ENCODE assay signal across 18 cellular contexts in genomic region chr10:58704226-58705200, GRCh38.
DNase-seq lines count a peak whose midpoint lies in the region; FAIRE-seq and TF ChIP-seq lines count a peak whose summit lies in the region.
"Had no signal": no experiment of that assay in that cellular context is flagged by ENCODE, and none has a peak within 500 bp of the region (broad histone marks: within the 10 kb centered on the region; RNA-seq: fewer than 3 reads in every experiment).

No MANE protein-coding gene starts in this region.

- WGBS in H1 (ENCODE audit: extremely low coverage in 1 of 2, insufficient coverage in 1 of 2, insufficient read length in 1 of 2, insufficient replicate concordance in 2 of 2, low coverage in 1 of 2, low lambda C conversion rate in 2 of 2, missing lambda C conversion rate in 1 of 2), 2 experiments: 59% methylated on average over 6 of the region's 6 CpGs; no CpG with 5 or more reads in 1 of the 2 experiments

- POLR2A ChIA-PET in H1 (lab: Charles Lee; ENCODE audit: partially characterized antibody): no interaction called here

- H3K14ac ChIP-seq in H1 (ENCODE audit: insufficient read length): no peak overlapping the region

- H3K4me2 ChIP-seq in H1 (ENCODE audit: insufficient read depth in 1 of 2, low read depth in 2 of 2, low read length in 2 of 2) (no peak overlapping the region), osteoblast (ENCODE audit: insufficient read depth, low read length) (peak overlapping the region; percentile 68)

- H3K4me1 ChIP-seq in H1 (replicated peaks in 1 of 4; ENCODE audit: control insufficient read depth in 3 of 4, insufficient read depth in 4 of 4, low read length in 3 of 4) (no peaks in the 10 kb centered on the region), osteoblast (ENCODE audit: insufficient read depth, low read length) (peaks cover 61% of the 10 kb centered on the region)
- H3K4me1 ChIP-seq: pancreas, thyroid gland had no signal

- H2AK5ac ChIP-seq in H1 (ENCODE audit: low read depth, low read length): no peak overlapping the region

- FAIRE-seq in H1 (lab: Jason Lieb, UNC): no peak
- FAIRE-seq: GM18507, pancreas had no signal

- no peak overlapping the region for H2BK15ac ChIP-seq in H1 (ENCODE audit: low read length)

- no peak for TF ChIP-seq EP300 in H1 (IDR thresholded peaks at IDR 0.05; ENCODE audit: borderline replicate concordance in 1 of 2, low read depth in 2 of 2, low read length in 2 of 2)

- H3K4ac ChIP-seq in H1 (replicated peaks; ENCODE audit: insufficient read length, low read depth, low read length): no peak overlapping the region

- H3K36me3 ChIP-seq in H1 (ENCODE audit: control insufficient read depth in 2 of 4, insufficient read depth in 4 of 4, low read length in 3 of 4): no peaks in the 10 kb centered on the region
- peaks cover 10% of the 10 kb centered on the region for H3K36me3 ChIP-seq in osteoblast (ENCODE audit: insufficient read depth, low read length)
- H3K36me3 ChIP-seq: gastrocnemius medialis, pancreas, thyroid gland had no signal

- H3K79me2 ChIP-seq in H1 (ENCODE audit: control insufficient read depth in 1 of 2, insufficient read depth in 2 of 2, low read length in 2 of 2) (no peaks in the 10 kb centered on the region), osteoblast (ENCODE audit: insufficient read depth, low read length) (peaks cover 50% of the 10 kb centered on the region)

- TF ChIP-seq POLR2A in H1 (IDR thresholded peaks at IDR 0.05; ENCODE audit: control extremely low read depth in 1 of 2, low read depth in 2 of 2, low read length in 2 of 2): no peak

- DNase-seq in AG20443 (ENCODE audit: low spot score): peak; percentile 31
- peak; percentile 70 for DNase-seq in NCI-H226
- DNase-seq in H1 (ENCODE audit: low read depth in 1 of 2, low spot score in 2 of 2): no peak
- DNase-seq in osteoblast (ENCODE audit: insufficient read length, low spot score, missing footprints): no peak
- no peak for DNase-seq in GM13976 (ENCODE audit: low spot score)
- DNase-seq in G401 (ENCODE audit: low spot score): no peak
- no peak for DNase-seq in GM19238 (ENCODE audit: insufficient read length, low spot score)
- no peak for DNase-seq in retina
- DNase-seq: activated T-cell treated with anti-CD3 and anti-CD28 coated beads for 4 hours; gastrocnemius medialis; GDM1; NCI-H1417; pancreas; stimulated activated CD4-positive, alpha-beta T cell treated with anti-CD3 and anti-CD28 coated beads, Interleukin-15, amount 100 ng/mL, for 24 hours had no signal

- CTCF ChIA-PET in H1 (lab: Charles Lee; ENCODE audit: partially characterized antibody): interaction anchor here (1.0 to 2.5 kb wide), 2 partner anchors 9 to 19 kb away, joined by 3 to 10 read pairs; no protein-coding TSS in a partner anchor

- no peak for TF ChIP-seq RAD21 in H1 (IDR thresholded peaks at IDR 0.05 in 1 of 2, conservative IDR thresholded peaks at IDR 0.05 in 1 of 2; ENCODE audit: low read depth in 2 of 2, low read length in 2 of 2)

- no peak overlapping the region for H3K56ac ChIP-seq in H1 (replicated peaks; ENCODE audit: insufficient read length, low read depth, low read length)

- H2BK20ac ChIP-seq in H1 (ENCODE audit: low read length): no peak overlapping the region

- H3K23ac ChIP-seq in H1 (ENCODE audit: insufficient read length): no peak overlapping the region

- no peak overlapping the region for H3K9ac ChIP-seq in H1 (replicated peaks in 1 of 4; ENCODE audit: extremely low read depth in 1 of 4, low read depth in 3 of 4, low read length in 3 of 4)

- no peak overlapping the region for H3K18ac ChIP-seq in H1 (ENCODE audit: extremely low read depth, low read length)

- H4K20me1 ChIP-seq in H1 (replicated peaks in 1 of 2; ENCODE audit: control insufficient read depth in 1 of 2, insufficient read depth in 2 of 2, low read length in 2 of 2) (no peaks in the 10 kb centered on the region), osteoblast (ENCODE audit: insufficient read depth, low read length) (peaks cover 4% of the 10 kb centered on the region)

- H4K5ac ChIP-seq in H1 (ENCODE audit: insufficient read length, low read depth, low read length): no peak overlapping the region

- H3K4me3 ChIP-seq in H1 (ENCODE audit: extremely low read depth in 1 of 4, insufficient read depth in 2 of 4, low read depth in 3 of 4, low read length in 4 of 4) (no peak overlapping the region), osteoblast (ENCODE audit: insufficient read depth, low read length) (peak overlapping the region; percentile 33)
- H3K4me3 ChIP-seq: dorsolateral prefrontal cortex, gastrocnemius medialis, pancreas, thyroid gland had no signal

- H3K27ac ChIP-seq in H1 (ENCODE audit: low read depth, low read length) (no peak overlapping the region), osteoblast (ENCODE audit: low read depth, low read length) (peak overlapping the region; percentile 75)
- H3K27ac ChIP-seq: C4-2B, pancreas, thyroid gland had no signal

- no peak overlapping the region for H4K91ac ChIP-seq in H1 (replicated peaks; ENCODE audit: insufficient read length, low read length)

- H3K23me2 ChIP-seq in H1 (ENCODE audit: low read depth, low read length): no peaks in the 10 kb centered on the region

- no peak overlapping the region for H2BK12ac ChIP-seq in H1 (ENCODE audit: low read depth, low read length)

- TF ChIP-seq CTCF in H1 (IDR thresholded peaks at IDR 0.05; ENCODE audit: control extremely low read depth in 1 of 3, insufficient read depth in 1 of 3, low read depth in 1 of 3, low read length in 3 of 3) (no peak), osteoblast (IDR thresholded peaks at IDR 0.05; ENCODE audit: extremely low read depth, low read depth, low read length) (no peak), GM13976 (IDR thresholded peaks at IDR 0.05; ENCODE audit: borderline replicate concordance, control extremely low read depth, extremely low read depth, insufficient read depth, missing control alignments) (no peak)

- H3K27me3 ChIP-seq in H1 (replicated peaks in 1 of 4; ENCODE audit: control insufficient read depth in 3 of 4, extremely low read depth in 1 of 4, insufficient read depth in 3 of 4, low read length in 3 of 4): no peaks in the 10 kb centered on the region
- H3K27me3 ChIP-seq in osteoblast (ENCODE audit: insufficient read depth, low read length): no peaks in the 10 kb centered on the region
- H3K27me3 ChIP-seq: dorsolateral prefrontal cortex, gastrocnemius medialis, pancreas, thyroid gland had no signal

- H3K9me3 ChIP-seq in H1 (ENCODE audit: insufficient read depth in 2 of 2, low read depth in 1 of 2, low read length in 1 of 2) (no peaks in the 10 kb centered on the region), osteoblast (ENCODE audit: low read depth, low read length) (no peaks in the 10 kb centered on the region)
- H3K9me3 ChIP-seq: gastrocnemius medialis, pancreas, thyroid gland had no signal

- 0 out of 2 replicates have a peak overlapping the region, but pooled peaks have one; percentile 43 for H2AFZ ChIP-seq in H1 (ENCODE audit: low read length)
- H2AFZ ChIP-seq in osteoblast (ENCODE audit: low read length): no peak overlapping the region

- no peak overlapping the region for H2BK120ac ChIP-seq in H1 (replicated peaks; ENCODE audit: low read depth, low read length)

- H2BK5ac ChIP-seq in H1 (ENCODE audit: low read depth, low read length): no peak overlapping the region

- H3K79me1 ChIP-seq in H1 (ENCODE audit: low read depth, low read length): no peaks in the 10 kb centered on the region

- H4K8ac ChIP-seq in H1 (ENCODE audit: extremely low read depth, insufficient read depth, low read length): no peak overlapping the region

- in situ Hi-C loops in GM13976 (cut with MboI; ENCODE audit: low sequenced_read_pairs, unreplicated experiment): no loop called here
- in situ Hi-C loops in G401 (cut with HindIII; ENCODE audit: low sequenced_read_pairs): no loop called here

TF ChIP-seq in H1, 55 proteins besides CTCF, POLR2A, EP300 and RAD21:
- TF ChIP-seq CEBPB (IDR thresholded peaks at IDR 0.05; ENCODE audit: low read depth, low read length): no peak
- no peak for TF ChIP-seq PHF8 (conservative IDR thresholded peaks at IDR 0.05; ENCODE audit: low read depth, low read length)
- no peak for TF ChIP-seq EGR1 (IDR thresholded peaks at IDR 0.05; ENCODE audit: borderline replicate concordance, low read depth, low read length)
- TF ChIP-seq CHD1 (IDR thresholded peaks at IDR 0.05; ENCODE audit: low read depth, low read length): no peak
- TF ChIP-seq TBP (IDR thresholded peaks at IDR 0.05; ENCODE audit: low read depth, low read length): no peak
- TF ChIP-seq SUZ12 (IDR thresholded peaks at IDR 0.05; ENCODE audit: low read length): no peak
- no peak for TF ChIP-seq CHD2 (IDR thresholded peaks at IDR 0.05; ENCODE audit: low read length)
- TF ChIP-seq ASH2L (IDR thresholded peaks at IDR 0.05; ENCODE audit: low read length): no peak
- TF ChIP-seq SIX5 (IDR thresholded peaks at IDR 0.05; ENCODE audit: low read depth, low read length): no peak
- TF ChIP-seq GABPA (IDR thresholded peaks at IDR 0.05; ENCODE audit: borderline replicate concordance, insufficient read depth, low read length): no peak
- no peak for TF ChIP-seq SIN3A (conservative IDR thresholded peaks at IDR 0.05 in 1 of 2, IDR thresholded peaks at IDR 0.05 in 1 of 2; ENCODE audit: low read depth in 1 of 2, low read length in 2 of 2)
- no peak for TF ChIP-seq MAX (IDR thresholded peaks at IDR 0.05)
- no peak for TF ChIP-seq TEAD4 (IDR thresholded peaks at IDR 0.05; ENCODE audit: low read depth, low read length)
- TF ChIP-seq BRCA1 (IDR thresholded peaks at IDR 0.05; ENCODE audit: low read depth, low read length): no peak
- no peak for TF ChIP-seq KDM5A (IDR thresholded peaks at IDR 0.05; ENCODE audit: low read length)
- no peak for TF ChIP-seq CBX5 (IDR thresholded peaks at IDR 0.05; ENCODE audit: low read depth, low read length)

Comparison
In these comparisons a context has a peak if more than half of its experiments do, and no peak if none do; other contexts are left out.
1. DNase-seq: peak in AG20443 (single experiment) and NCI-H226 (single experiment); none in H1 (0 of 2), osteoblast (single experiment), GM13976 (single experiment), G401 (single experiment), GM19238 (single experiment) and retina (single experiment).